11 cellular contexts compared by ENCODE assay signal in the genomic region with DNA sequence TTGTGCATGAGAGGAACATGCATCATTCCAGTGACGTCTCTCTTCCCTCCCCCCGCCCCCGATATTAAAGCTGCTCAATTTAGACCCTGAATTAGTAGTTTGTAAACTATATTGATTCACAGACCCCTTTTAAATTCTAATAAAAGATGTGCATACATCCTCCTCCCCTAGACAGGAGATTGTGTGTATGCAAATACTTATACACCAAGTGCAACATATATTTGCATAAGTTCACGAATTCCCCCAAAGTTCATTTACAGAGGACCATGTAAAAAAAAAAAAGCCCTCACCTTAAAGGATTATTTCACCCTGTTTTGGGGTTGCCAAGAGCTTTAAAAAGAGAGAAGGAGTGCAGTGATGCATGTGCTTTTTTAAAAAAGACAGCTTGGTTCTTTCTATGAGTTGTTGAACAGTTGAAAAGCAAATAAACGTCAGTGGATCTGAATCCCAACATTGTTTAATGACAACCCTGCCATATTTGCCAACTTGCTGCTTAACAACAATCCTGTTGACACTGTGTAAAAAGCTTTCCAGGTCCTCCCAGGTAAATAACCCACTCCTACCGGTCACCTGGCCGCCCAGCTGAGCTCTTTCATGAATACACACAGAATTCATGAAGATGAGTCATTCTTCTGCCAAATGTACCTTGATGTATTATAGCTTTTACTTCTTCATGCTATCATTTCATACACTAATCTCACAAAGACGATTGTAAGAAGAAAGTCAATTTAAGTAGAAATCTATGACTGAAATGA.
DNase-seq lines count a peak whose midpoint lies in the region; ATAC-seq, FAIRE-seq and TF ChIP-seq lines count a peak whose summit lies in the region.
"Had no signal": no experiment of that assay in that cellular context is flagged by ENCODE, and none has a peak within 500 bp of the region (broad histone marks: within the 10 kb centered on the region; RNA-seq: fewer than 3 reads in every experiment).

No MANE protein-coding gene starts in this region.

- H4K20me1 ChIP-seq in MM.1S (ENCODE audit: insufficient read depth, low read length) = no peaks in the 10 kb centered on the region

- H3K9me3 ChIP-seq in colonic mucosa (no peaks in the 10 kb centered on the region), pancreas (no peaks in the 10 kb centered on the region), MM.1S (replicated peaks; ENCODE audit: insufficient read depth, low read length) (no peaks in the 10 kb centered on the region)

- intact Hi-C loops in colonic mucosa (cut with DNase I) (no loop called here), pancreas (cut with DNase I) (no loop called here)

- H3K9ac ChIP-seq in colonic mucosa (ENCODE audit: low read depth in 2 of 2, low read length in 2 of 2) (no peak overlapping the region), MM.1S (ENCODE audit: low read length) (no peak overlapping the region)

- no peaks in the 10 kb centered on the region for H3K36me3 ChIP-seq in colonic mucosa
- no peaks in the 10 kb centered on the region for H3K36me3 ChIP-seq in pancreas
- H3K36me3 ChIP-seq in MM.1S (replicated peaks; ENCODE audit: insufficient read depth, low read length) = no peaks in the 10 kb centered on the region

- H3K4me3 ChIP-seq in colonic mucosa (no peak overlapping the region), pancreas (no peak overlapping the region), MM.1S (ENCODE audit: low read length) (no peak overlapping the region)

- H3F3A ChIP-seq in MM.1S (ENCODE audit: insufficient read depth, low read length) = no peaks in the 10 kb centered on the region

- peak overlapping the region; percentile 26 for H3K27ac ChIP-seq in colonic mucosa
- H3K27ac ChIP-seq in pancreas = peak overlapping the region in 2 of 4 donors; percentile 36 to 55
- no peak overlapping the region for H3K27ac ChIP-seq in MM.1S (ENCODE audit: low read length)

- H3K4me1 ChIP-seq in colonic mucosa (no peaks in the 10 kb centered on the region), pancreas (peaks cover 11 to 18% (median 15%) of the 10 kb centered on the region in 3 donors), MM.1S (ENCODE audit: low read length) (no peaks in the 10 kb centered on the region)

- no peaks in the 10 kb centered on the region for H3K27me3 ChIP-seq in colonic mucosa
- no peaks in the 10 kb centered on the region for H3K27me3 ChIP-seq in pancreas
- H3K27me3 ChIP-seq in MM.1S (replicated peaks; ENCODE audit: insufficient read depth, low read length) = no peaks in the 10 kb centered on the region

- 35 to 39% methylated on average over 8 of the region's 8 CpGs for WGBS in pancreas, 2 donors

- no peaks in the 10 kb centered on the region for H3K9me2 ChIP-seq in MM.1S (replicated peaks; ENCODE audit: insufficient read depth, low read length)

- H3K4me2 ChIP-seq in MM.1S (ENCODE audit: low read depth, low read length) = no peak overlapping the region

- TF ChIP-seq CTCF in colonic mucosa (IDR thresholded peaks at IDR 0.05) (no peak), pancreas (IDR thresholded peaks at IDR 0.05) (no peak), MM.1S (IDR thresholded peaks at IDR 0.05; ENCODE audit: low read length) (no peak)

- ATAC-seq in HG03354 (IDR thresholded peaks at IDR 0.05; ENCODE audit: poor library complexity, severe bottlenecking, unreplicated experiment) = peak; percentile 65
- ATAC-seq in pancreas = peak; percentile 81 to 92 (median 87)
- ATAC-seq in GM18498 (IDR thresholded peaks at IDR 0.05; ENCODE audit: unreplicated experiment) = no peak

- H2AFZ ChIP-seq in MM.1S (ENCODE audit: low read length) = no peak overlapping the region

- no peak for FAIRE-seq in pancreas (lab: Jason Lieb, UNC)
- FAIRE-seq: D721Med had no signal

- peak; percentile 63 for DNase-seq in NCI-H2171 treated with DMSO at 0.1 percent for 48 hours (lab: John Stamatoyannopoulos, UW)
- DNase-seq in colonic mucosa = peak; percentile 80
- DNase-seq in pancreas = peak in 5 of 6 donors; percentile 36 to 62 (median 49)
- no peak for DNase-seq in cerebellar nuclear complex (lab: John Stamatoyannopoulos, UW)
- no peak for DNase-seq in cerebellum (ENCODE audit: low spot score)
- DNase-seq in MM.1S = no peak
- DNase-seq: aorta; stimulated activated CD8-positive, alpha-beta memory T cell treated with anti-CD3 and anti-CD28 coated beads, Interleukin-4, amount 100 ng/mL, for 48 hours had no signal

- no peaks in the 10 kb centered on the region for H3K79me2 ChIP-seq in MM.1S (ENCODE audit: low read length)

Comparison
In these comparisons a context has a peak if more than half of its experiments do, and no peak if none do; other contexts are left out.
1. DNase-seq: peak in NCI-H2171 treated with DMSO at 0.1 percent for 48 hours (single experiment), colonic mucosa (single experiment) and pancreas (5 of 6); none in cerebellar nuclear complex (0 of 2), cerebellum (single experiment) and MM.1S (single experiment).